2 cellular contexts compared by ENCODE assay signal in genomic region chr3:138362536-138362935, GRCh38.
TF ChIP-seq lines count a peak whose summit lies in the region.

No MANE protein-coding gene starts in this region.

TF ChIP-seq in GM23338, 12 proteins besides CTCF, POLR2A, EP300 and RAD21:
- no peak for TF ChIP-seq ZNF331 (CRISPR knock-in tag; IDR thresholded peaks at IDR 0.05; ENCODE audit: low read depth)
- no peak for TF ChIP-seq REST (IDR thresholded peaks at IDR 0.05; ENCODE audit: unreplicated experiment)
- no peak for TF ChIP-seq ETS1 (IDR thresholded peaks at IDR 0.05)

TF ChIP-seq in WTC11, 78 proteins besides CTCF, POLR2A, EP300 and RAD21:
- TF ChIP-seq NFE2L1 (CRISPR knock-in tag; IDR thresholded peaks at IDR 0.05): no peak
- TF ChIP-seq ZNF138 (CRISPR knock-in tag; conservative IDR thresholded peaks at IDR 0.05): no peak
- no peak for TF ChIP-seq ELF4 (CRISPR knock-in tag; IDR thresholded peaks at IDR 0.05; ENCODE audit: low read depth)
